Comparison of ENCODE assay signal across 24 cellular contexts in genomic region chr1:245142171-245142798, GRCh38. TPM values are rescaled to one million over a fixed set of nuclear protein-coding genes. Genes with fewer than 3 reads are reported as not detected.
"Had no signal": no experiment of that assay in that cellular context is flagged by ENCODE, and none has a peak within 500 bp of the region (broad histone marks: within the 10 kb centered on the region; RNA-seq: fewer than 3 reads in every experiment).

No MANE protein-coding gene starts in this region.

- H3K4me1 ChIP-seq: esophagus muscularis mucosa, left ventricle myocardium inferior, lower lobe of right lung, parathyroid adenoma, prostate gland, spleen, transverse colon, upper lobe of right lung, vagina had no signal

- H3K9ac ChIP-seq: parathyroid adenoma had no signal

- H2AFZ ChIP-seq: parathyroid adenoma had no signal

- H3K9me3 ChIP-seq: esophagus muscularis mucosa, left ventricle myocardium inferior, lower lobe of right lung, neutrophil, prostate gland, spleen, transverse colon, upper lobe of right lung, vagina had no signal

- H3K27ac ChIP-seq: coronary artery, esophagus muscularis mucosa, left ventricle myocardium inferior, lower lobe of right lung, neutrophil, parathyroid adenoma, prostate gland, skin epidermis, spleen, transverse colon, upper lobe of right lung, vagina had no signal

- H3K27me3 ChIP-seq: upper lobe of right lung, vagina had no signal

- H3K4me3 ChIP-seq: coronary artery, esophagus muscularis mucosa, left ventricle myocardium inferior, lower lobe of right lung, prostate gland, skin epidermis, spleen, transverse colon, upper lobe of right lung, vagina had no signal

- ATAC-seq: left colon; lower lobe of right lung; naive thymus-derived CD8-positive, alpha-beta T cell; right cardiac atrium; stimulated activated naive B cell treated with anti-CD40 and anti-IgM and Interleukin-4, amounts not matched to agents 10 μg/mL and 1 μg/mL and 100 μg/mL, for 72 hours; upper lobe of right lung had no signal

- H3K79me2 ChIP-seq: parathyroid adenoma had no signal

- DNase-seq: dermis blood vessel endothelial cell; effector memory CD4-positive, alpha-beta T cell; foreskin melanocyte; hypothalamus; immature natural killer cell; islet precursor cell; kidney glomerular epithelial cell; left colon; left ventricle myocardium inferior; lower lobe of right lung; naive thymus-derived CD8-positive, alpha-beta T cell; right cardiac atrium; spleen; stimulated activated naive B cell treated with anti-CD40 and anti-IgM and Interleukin-4, amounts not matched to agents 10 μg/mL and 1 μg/mL and 100 μg/mL, for 72 hours; transverse colon; upper lobe of right lung had no signal

- FAIRE-seq: endothelial cell of umbilical vein had no signal

- H3K36me3 ChIP-seq: esophagus muscularis mucosa, left ventricle myocardium inferior, lower lobe of right lung, neutrophil, prostate gland, spleen, transverse colon, upper lobe of right lung, vagina had no signal

RNA-seq across cellular contexts. Expression of gene KIF26B, which starts 12.5 kb away (rescaled TPM):
- polyA plus RNA-seq: naive thymus-derived CD8-positive, alpha-beta T cell had no signal
